ENCODE assay signal across 15 cellular contexts in genomic region chr11:122229078-122229477, GRCh38.
DNase-seq lines count a peak whose midpoint lies in the region; ATAC-seq, FAIRE-seq and TF ChIP-seq lines count a peak whose summit lies in the region.
"Had no signal": no experiment of that assay in that cellular context is flagged by ENCODE, and none has a peak within 500 bp of the region (broad histone marks: within the 10 kb centered on the region; RNA-seq: fewer than 3 reads in every experiment).

No MANE protein-coding gene starts in this region.

- WGBS in HepG2 (ENCODE audit: low lambda C conversion rate), result 5% methylated on average over 2 of the region's 2 CpGs
- 45% methylated on average over 2 of the region's 2 CpGs for WGBS in right lobe of liver (ENCODE audit: insufficient coverage, low coverage, low lambda C conversion rate, missing lambda C conversion rate)

- no peaks in the 10 kb centered on the region for H3K27me3 Mint-ChIP-seq in nephron (ENCODE audit: low read depth)
- H3K27me3 Mint-ChIP-seq in activated CD4-positive, alpha-beta T cell treated with anti-CD3 and anti-CD28 coated beads, Interleukin-2, amount 10 ng/mL, durations not matched to agents 7 days and 5 days, result peaks cover 3% of the 10 kb centered on the region

- no peak for FAIRE-seq in HepG2 (lab: Jason Lieb, UNC)
- FAIRE-seq: A204.1, kidney had no signal

- H3K27ac Mint-ChIP-seq in nephron, result peak overlapping the region in 2 of 3 experiments; percentile 76 to 79
- no peak overlapping the region for H3K27ac Mint-ChIP-seq in activated CD4-positive, alpha-beta T cell treated with anti-CD3 and anti-CD28 coated beads, Interleukin-2, amount 10 ng/mL, durations not matched to agents 7 days and 5 days
- H3K27ac Mint-ChIP-seq: activated naive CD8-positive, alpha-beta T cell; naive thymus-derived CD8-positive, alpha-beta T cell had no signal

- peak overlapping the region; percentile 68 for H3K4me2 ChIP-seq in HepG2 (ENCODE audit: low read depth, low read length)

- H3K36me3 Mint-ChIP-seq in nephron (ENCODE audit: low read depth), result no peaks in the 10 kb centered on the region
- H3K36me3 Mint-ChIP-seq in activated CD4-positive, alpha-beta T cell treated with anti-CD3 and anti-CD28 coated beads, Interleukin-2, amount 10 ng/mL, durations not matched to agents 7 days and 5 days (ENCODE audit: low read depth), result no peaks in the 10 kb centered on the region
- H3K36me3 Mint-ChIP-seq: activated naive CD8-positive, alpha-beta T cell; naive thymus-derived CD8-positive, alpha-beta T cell had no signal

- DNase-seq in HepG2 (ENCODE audit: low spot score) (no peak), right lobe of liver (no peak), fibroblast of mammary gland (ENCODE audit: low read depth) (peak; percentile 93), ureter (ENCODE audit: low spot score) (no peak)
- DNase-seq in activated CD4-positive, alpha-beta T cell treated with anti-CD3 and anti-CD28 coated beads, Interleukin-2, amount 10 ng/mL, durations not matched to agents 7 days and 5 days, result no peak
- no peak for DNase-seq in activated naive CD4-positive, alpha-beta T cell (lab: John Stamatoyannopoulos, UW)
- DNase-seq: colonic mucosa; Karpas-422; kidney; naive thymus-derived CD8-positive, alpha-beta T cell; NCI-H2029 treated with DMSO at 0.1 percent for 48 hours had no signal

- TF ChIP-seq RAD21 in HepG2 (CRISPR knock-in tag; IDR thresholded peaks at IDR 0.05), result no peak

- H3K9me3 Mint-ChIP-seq in nephron, result no peaks in the 10 kb centered on the region
- no peaks in the 10 kb centered on the region for H3K9me3 Mint-ChIP-seq in activated CD4-positive, alpha-beta T cell treated with anti-CD3 and anti-CD28 coated beads, Interleukin-2, amount 10 ng/mL, durations not matched to agents 7 days and 5 days

- no peaks in the 10 kb centered on the region for H4K20me1 ChIP-seq in HepG2 (ENCODE audit: insufficient read depth, low read length)

- in situ Hi-C loops in HepG2 (cut with HindIII; ENCODE audit: extremely low pct_ligation_motif_present, low pct_unique_long_range_greater_than_20kb), result no loop called here

- POLR2A ChIA-PET in HepG2 (lab: Yijun Ruan, JAX), result no interaction called here
- POLR2A ChIA-PET in activated CD4-positive, alpha-beta T cell treated with anti-CD3 and anti-CD28 coated beads, Interleukin-2, amount 10 ng/mL, durations not matched to agents 7 days and 5 days (lab: Charles Lee), result no interaction called here

- no TSS peak for BruUV-seq in HepG2 (replicated peaks; lab: Mats Ljungman, UMichigan)

- H3K27ac ChIP-seq in HepG2 (ENCODE audit: extremely low read length, insufficient read depth, low read length), result no peak overlapping the region
- no peak overlapping the region for H3K27ac ChIP-seq in right lobe of liver
- H3K27ac ChIP-seq: colonic mucosa had no signal

- TF ChIP-seq CTCF in HepG2 (CRISPR knock-in tag; IDR thresholded peaks at IDR 0.05) (no peak), right lobe of liver (IDR thresholded peaks at IDR 0.05) (no peak), fibroblast of mammary gland (conservative IDR thresholded peaks at IDR 0.05; ENCODE audit: control insufficient read depth, insufficient read depth, low read depth, low read length) (no peak), nephron (IDR thresholded peaks at IDR 0.05; ENCODE audit: unreplicated experiment in 3 of 3) (no peak)

- no peak for ATAC-seq in HepG2
- no peak for ATAC-seq in right lobe of liver
- no peak for ATAC-seq in HG02763 (IDR thresholded peaks at IDR 0.05; ENCODE audit: unreplicated experiment)
- ATAC-seq: naive thymus-derived CD8-positive, alpha-beta T cell had no signal

- no peak overlapping the region for H2AFZ ChIP-seq in HepG2 (ENCODE audit: low read length)

- peak overlapping the region in 2 of 3 experiments; percentile 12 to 34; a peak in 2 of 6 replicates for H3K4me3 ChIP-seq in HepG2 (replicated peaks in 1 of 3; ENCODE audit: insufficient read depth in 1 of 3, low read depth in 2 of 3, low read length in 3 of 3)
- no peak overlapping the region for H3K4me3 ChIP-seq in right lobe of liver
- no peak overlapping the region for H3K4me3 ChIP-seq in fibroblast of mammary gland (ENCODE audit: control insufficient read depth, low read depth, low read length)
- H3K4me3 ChIP-seq: colonic mucosa had no signal

- H3K4me3 Mint-ChIP-seq in nephron, result peak overlapping the region in 1 of 3 experiments; percentile 41
- H3K4me3 Mint-ChIP-seq in activated CD4-positive, alpha-beta T cell treated with anti-CD3 and anti-CD28 coated beads, Interleukin-2, amount 10 ng/mL, durations not matched to agents 7 days and 5 days, result no peak overlapping the region
- H3K4me3 Mint-ChIP-seq: activated naive CD8-positive, alpha-beta T cell; naive thymus-derived CD8-positive, alpha-beta T cell had no signal

- TF ChIP-seq EP300 in HepG2 (IDR thresholded peaks at IDR 0.05; ENCODE audit: low read depth in 2 of 2, low read length in 2 of 2) (no peak), HepG2 (CRISPR knock-in tag; IDR thresholded peaks at IDR 0.05; ENCODE audit: borderline replicate concordance) (no peak)

- TF ChIP-seq POLR2A in HepG2 (IDR thresholded peaks at IDR 0.05; ENCODE audit: insufficient read depth in 1 of 2, low read depth in 2 of 2, low read length in 2 of 2), result no peak
- TF ChIP-seq POLR2A in right lobe of liver (IDR thresholded peaks at IDR 0.05), result no peak

- intact Hi-C loops in HepG2 (cut with micrococcal nuclease; ENCODE audit: unreplicated experiment), result no loop called here
- intact Hi-C loops in right lobe of liver (cut with DNase I), result no loop called here

- H3K36me3 ChIP-seq in HepG2 (replicated peaks in 1 of 2; ENCODE audit: control insufficient read depth in 1 of 2, insufficient read depth in 2 of 2, low read length in 2 of 2), result no peaks in the 10 kb centered on the region
- no peaks in the 10 kb centered on the region for H3K36me3 ChIP-seq in right lobe of liver
- H3K36me3 ChIP-seq: colonic mucosa had no signal

- peaks cover 32% of the 10 kb centered on the region for H3K4me1 Mint-ChIP-seq in nephron
- H3K4me1 Mint-ChIP-seq in activated CD4-positive, alpha-beta T cell treated with anti-CD3 and anti-CD28 coated beads, Interleukin-2, amount 10 ng/mL, durations not matched to agents 7 days and 5 days, result no peaks in the 10 kb centered on the region
- H3K4me1 Mint-ChIP-seq: naive thymus-derived CD8-positive, alpha-beta T cell had no signal

- H3K79me2 ChIP-seq in HepG2 (ENCODE audit: insufficient read depth, low read length), result no peaks in the 10 kb centered on the region

- no peaks in the 10 kb centered on the region for H3K9me3 ChIP-seq in HepG2 (ENCODE audit: low read length)
- no peaks in the 10 kb centered on the region for H3K9me3 ChIP-seq in right lobe of liver
- H3K9me3 ChIP-seq: colonic mucosa had no signal

- CTCF ChIA-PET in HepG2 (lab: Yijun Ruan, JAX; ENCODE audit: low intra/inter-chr PET ratio, low total read pairs), result no interaction called here
- CTCF ChIA-PET in activated CD4-positive, alpha-beta T cell treated with anti-CD3 and anti-CD28 coated beads, Interleukin-2, amount 10 ng/mL, durations not matched to agents 7 days and 5 days (lab: Charles Lee), result interaction anchor here (0.5 kb wide), 1 partner anchor 340 kb away, joined by 3 read pairs; no protein-coding TSS in a partner anchor

- peaks cover 17% of the 10 kb centered on the region for H3K4me1 ChIP-seq in HepG2 (ENCODE audit: insufficient read depth, low read length)
- H3K4me1 ChIP-seq in right lobe of liver, result no peaks in the 10 kb centered on the region
- H3K4me1 ChIP-seq: colonic mucosa had no signal

- H3K27me3 ChIP-seq in HepG2 (ENCODE audit: control insufficient read depth in 1 of 2, insufficient read depth in 2 of 2, low read length in 2 of 2) (no peaks in the 10 kb centered on the region; a peak in 1 of 5 replicates), right lobe of liver (no peaks in the 10 kb centered on the region)
- H3K27me3 ChIP-seq: colonic mucosa had no signal

- no peak overlapping the region for H3K9ac ChIP-seq in HepG2 (ENCODE audit: insufficient read depth, low read depth, low read length)

TF ChIP-seq in HepG2, 621 proteins besides CTCF, POLR2A, EP300 and RAD21 (continues in another document):
- TF ChIP-seq NCOA2 (CRISPR knock-in tag; IDR thresholded peaks at IDR 0.05) (no peak), NAIF1 (CRISPR knock-in tag; IDR thresholded peaks at IDR 0.05; ENCODE audit: borderline replicate concordance) (no peak), SALL2 (CRISPR knock-in tag; IDR thresholded peaks at IDR 0.05) (no peak), FOXA1 (IDR thresholded peaks at IDR 0.05) (no peak), FOXA1 (CRISPR knock-in tag; IDR thresholded peaks at IDR 0.05) (no peak), ZIK1 (CRISPR knock-in tag; IDR thresholded peaks at IDR 0.05; ENCODE audit: borderline replicate concordance, low read depth) (no peak), ZNF451 (CRISPR knock-in tag; IDR thresholded peaks at IDR 0.05) (no peak), ZSCAN12 (CRISPR knock-in tag; IDR thresholded peaks at IDR 0.05) (no peak), ZNF615 (CRISPR knock-in tag; IDR thresholded peaks at IDR 0.05; ENCODE audit: borderline replicate concordance) (no peak), ZNF441 (CRISPR knock-in tag; IDR thresholded peaks at IDR 0.05; ENCODE audit: borderline replicate concordance) (no peak)
- TF ChIP-seq, protein P1, sequence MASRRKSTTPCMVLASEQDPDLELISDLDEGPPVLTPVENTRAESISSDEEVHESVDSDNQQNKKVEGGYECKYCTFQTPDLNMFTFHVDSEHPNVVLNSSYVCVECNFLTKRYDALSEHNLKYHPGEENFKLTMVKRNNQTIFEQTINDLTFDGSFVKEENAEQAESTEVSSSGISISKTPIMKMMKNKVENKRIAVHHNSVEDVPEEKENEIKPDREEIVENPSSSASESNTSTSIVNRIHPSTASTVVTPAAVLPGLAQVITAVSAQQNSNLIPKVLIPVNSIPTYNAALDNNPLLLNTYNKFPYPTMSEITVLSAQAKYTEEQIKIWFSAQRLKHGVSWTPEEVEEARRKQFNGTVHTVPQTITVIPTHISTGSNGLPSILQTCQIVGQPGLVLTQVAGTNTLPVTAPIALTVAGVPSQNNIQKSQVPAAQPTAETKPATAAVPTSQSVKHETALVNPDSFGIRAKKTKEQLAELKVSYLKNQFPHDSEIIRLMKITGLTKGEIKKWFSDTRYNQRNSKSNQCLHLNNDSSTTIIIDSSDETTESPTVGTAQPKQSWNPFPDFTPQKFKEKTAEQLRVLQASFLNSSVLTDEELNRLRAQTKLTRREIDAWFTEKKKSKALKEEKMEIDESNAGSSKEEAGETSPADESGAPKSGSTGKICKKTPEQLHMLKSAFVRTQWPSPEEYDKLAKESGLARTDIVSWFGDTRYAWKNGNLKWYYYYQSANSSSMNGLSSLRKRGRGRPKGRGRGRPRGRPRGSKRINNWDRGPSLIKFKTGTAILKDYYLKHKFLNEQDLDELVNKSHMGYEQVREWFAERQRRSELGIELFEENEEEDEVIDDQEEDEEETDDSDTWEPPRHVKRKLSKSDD (CRISPR knock-in tag; IDR thresholded peaks at IDR 0.05; ENCODE audit: low read depth), result no peak

Comparison
In these comparisons a context has a peak if more than half of its experiments do, and no peak if none do; other contexts are left out.
1. H3K4me3 ChIP-seq: peak in HepG2 (2 of 3); none in right lobe of liver (0 of 3) and fibroblast of mammary gland (single experiment).